Comparison of ENCODE assay signal across 1 cellular context in genomic region chr19:17340871-17341357, GRCh38.
TF ChIP-seq lines count a peak whose summit lies in the region.

No MANE protein-coding gene starts in this region.

TF ChIP-seq in HepG2, 621 proteins besides CTCF, POLR2A, EP300 and RAD21 (continued from another document and continues in another):
- TF ChIP-seq CENPT (CRISPR knock-in tag; IDR thresholded peaks at IDR 0.05; ENCODE audit: low read depth) (no peak), PHF8 (CRISPR knock-in tag; IDR thresholded peaks at IDR 0.05) (peak; percentile 16), MLLT10 (CRISPR knock-in tag; IDR thresholded peaks at IDR 0.05) (no peak), U2AF2 (IDR thresholded peaks at IDR 0.05; ENCODE audit: low read depth, low read length) (no peak), ZNF331 (CRISPR knock-in tag; IDR thresholded peaks at IDR 0.05) (peak; percentile 18; the same call in 1 of the 2 replicates), TMF1 (CRISPR knock-in tag; IDR thresholded peaks at IDR 0.05; ENCODE audit: low read depth) (no peak), JUND (CRISPR knock-in tag; IDR thresholded peaks at IDR 0.05) (peak; percentile 55; the same call in 1 of the 2 replicates), MTF1 (CRISPR knock-in tag; IDR thresholded peaks at IDR 0.05) (no peak), ESRRA (CRISPR knock-in tag; IDR thresholded peaks at IDR 0.05; ENCODE audit: low read depth) (peak; percentile 77), CREM (IDR thresholded peaks at IDR 0.05) (no peak), CREM (CRISPR knock-in tag; IDR thresholded peaks at IDR 0.05) (no peak), ZNF33B (CRISPR knock-in tag; IDR thresholded peaks at IDR 0.05) (0 out of 2 replicates have a peak, but pooled peaks have one; percentile 24), ZNF841 (CRISPR knock-in tag; IDR thresholded peaks at IDR 0.05; ENCODE audit: borderline replicate concordance) (0 out of 2 replicates have a peak, but pooled peaks have one; percentile 64), ZNF367 (CRISPR knock-in tag; IDR thresholded peaks at IDR 0.05; ENCODE audit: borderline replicate concordance) (no peak), POLR2AphosphoS5 (IDR thresholded peaks at IDR 0.05; ENCODE audit: low read depth, low read length) (peak; percentile 53; the same call in 1 of the 2 replicates), DPF2 (CRISPR knock-in tag; IDR thresholded peaks at IDR 0.05; ENCODE audit: borderline replicate concordance, low read depth) (0 out of 2 replicates have a peak, but pooled peaks have one; percentile 19), ZFP41 (CRISPR knock-in tag; IDR thresholded peaks at IDR 0.05; ENCODE audit: borderline replicate concordance) (no peak), UBTF (CRISPR knock-in tag; IDR thresholded peaks at IDR 0.05) (peak; percentile 80), ZBTB20 (CRISPR knock-in tag; IDR thresholded peaks at IDR 0.05; ENCODE audit: borderline replicate concordance, low read depth) (peak; percentile 64; the same call in 1 of the 2 replicates), KAT7 (CRISPR knock-in tag; IDR thresholded peaks at IDR 0.05; ENCODE audit: borderline replicate concordance) (0 out of 2 replicates have a peak, but pooled peaks have one; percentile 50), ZNF432 (CRISPR knock-in tag; IDR thresholded peaks at IDR 0.05; ENCODE audit: borderline replicate concordance) (no peak), ZNF747 (CRISPR knock-in tag; IDR thresholded peaks at IDR 0.05; ENCODE audit: borderline replicate concordance) (0 out of 2 replicates have a peak, but pooled peaks have one; percentile 22), JDP2 (CRISPR knock-in tag; IDR thresholded peaks at IDR 0.05; ENCODE audit: borderline replicate concordance) (no peak), ZNF121 (CRISPR knock-in tag; IDR thresholded peaks at IDR 0.05) (peak; percentile 25; the same call in 1 of the 2 replicates), ZFY (CRISPR knock-in tag; IDR thresholded peaks at IDR 0.05) (peak; percentile 35; the same call in 1 of the 2 replicates), ZNF746 (CRISPR knock-in tag; IDR thresholded peaks at IDR 0.05) (0 out of 2 replicates have a peak, but pooled peaks have one; percentile 31), MXD3 (CRISPR knock-in tag; IDR thresholded peaks at IDR 0.05) (0 out of 2 replicates have a peak, but pooled peaks have one; percentile 57), MTA1 (CRISPR knock-in tag; IDR thresholded peaks at IDR 0.05; ENCODE audit: borderline replicate concordance) (peak; percentile 76; the same call in 1 of the 2 replicates), NR2F6 (IDR thresholded peaks at IDR 0.05) (peak; percentile 62; the same call in 1 of the 2 replicates), NR2F6 (CRISPR knock-in tag; IDR thresholded peaks at IDR 0.05) (peak; percentile 90), GPN1 (CRISPR knock-in tag; IDR thresholded peaks at IDR 0.05; ENCODE audit: borderline replicate concordance) (no peak), ZBTB7B (CRISPR knock-in tag; IDR thresholded peaks at IDR 0.05) (peak; percentile 77), ZMYM4 (CRISPR knock-in tag; IDR thresholded peaks at IDR 0.05) (peak; percentile 70), ZNF607 (CRISPR knock-in tag; IDR thresholded peaks at IDR 0.05; ENCODE audit: borderline replicate concordance) (peak; percentile 46; the same call in 1 of the 2 replicates), PCBP1 (IDR thresholded peaks at IDR 0.05; ENCODE audit: borderline replicate concordance, low read depth, low read length) (no peak), IRX3 (CRISPR knock-in tag; IDR thresholded peaks at IDR 0.05; ENCODE audit: borderline replicate concordance, low read depth) (no peak), ZNF333 (CRISPR knock-in tag; IDR thresholded peaks at IDR 0.05; ENCODE audit: borderline replicate concordance) (no peak), ASH2L (IDR thresholded peaks at IDR 0.05; ENCODE audit: insufficient read length, low read depth, low read length) (peak; percentile 47), NCOA1 (CRISPR knock-in tag; IDR thresholded peaks at IDR 0.05) (no peak), ZSCAN22 (CRISPR knock-in tag; IDR thresholded peaks at IDR 0.05) (no peak), NCOA5 (CRISPR knock-in tag; IDR thresholded peaks at IDR 0.05) (no peak), ZNF740 (CRISPR knock-in tag; IDR thresholded peaks at IDR 0.05) (0 out of 2 replicates have a peak, but pooled peaks have one; percentile 22), ZNF788 (CRISPR knock-in tag; IDR thresholded peaks at IDR 0.05; ENCODE audit: borderline replicate concordance) (peak; percentile 24; the same call in 1 of the 2 replicates), ZZZ3 (CRISPR knock-in tag; IDR thresholded peaks at IDR 0.05; ENCODE audit: borderline replicate concordance) (no peak), CEBPG (CRISPR knock-in tag; IDR thresholded peaks at IDR 0.05) (peak; percentile 91), ZFP1 (CRISPR knock-in tag; IDR thresholded peaks at IDR 0.05) (no peak), ZNF629 (CRISPR knock-in tag; conservative IDR thresholded peaks at IDR 0.05) (0 out of 2 replicates have a peak, but pooled peaks have one; percentile 27), ZNF230 (CRISPR knock-in tag; IDR thresholded peaks at IDR 0.05) (no peak), MEIS2 (CRISPR knock-in tag; IDR thresholded peaks at IDR 0.05) (peak; percentile 71; the same call in 1 of the 2 replicates), ZNF329 (CRISPR knock-in tag; IDR thresholded peaks at IDR 0.05; ENCODE audit: low read depth) (no peak), ZEB1 (IDR thresholded peaks at IDR 0.05; ENCODE audit: insufficient replicate concordance, low read depth) (no peak), ZFP90 (CRISPR knock-in tag; IDR thresholded peaks at IDR 0.05; ENCODE audit: borderline replicate concordance) (peak; percentile 54; the same call in 1 of the 2 replicates)
- TF ChIP-seq, protein P1, sequence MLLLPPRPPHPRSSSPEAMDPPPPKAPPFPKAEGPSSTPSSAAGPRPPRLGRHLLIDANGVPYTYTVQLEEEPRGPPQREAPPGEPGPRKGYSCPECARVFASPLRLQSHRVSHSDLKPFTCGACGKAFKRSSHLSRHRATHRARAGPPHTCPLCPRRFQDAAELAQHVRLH (CRISPR knock-in tag; IDR thresholded peaks at IDR 0.05; ENCODE audit: borderline replicate concordance, low read depth), result peak; percentile 64; the same call in 1 of the 2 replicates
- TF ChIP-seq, protein P2, sequence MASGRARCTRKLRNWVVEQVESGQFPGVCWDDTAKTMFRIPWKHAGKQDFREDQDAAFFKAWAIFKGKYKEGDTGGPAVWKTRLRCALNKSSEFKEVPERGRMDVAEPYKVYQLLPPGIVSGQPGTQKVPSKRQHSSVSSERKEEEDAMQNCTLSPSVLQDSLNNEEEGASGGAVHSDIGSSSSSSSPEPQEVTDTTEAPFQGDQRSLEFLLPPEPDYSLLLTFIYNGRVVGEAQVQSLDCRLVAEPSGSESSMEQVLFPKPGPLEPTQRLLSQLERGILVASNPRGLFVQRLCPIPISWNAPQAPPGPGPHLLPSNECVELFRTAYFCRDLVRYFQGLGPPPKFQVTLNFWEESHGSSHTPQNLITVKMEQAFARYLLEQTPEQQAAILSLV (CRISPR knock-in tag; IDR thresholded peaks at IDR 0.05; ENCODE audit: borderline replicate concordance), result no peak
- TF ChIP-seq, protein P3, sequence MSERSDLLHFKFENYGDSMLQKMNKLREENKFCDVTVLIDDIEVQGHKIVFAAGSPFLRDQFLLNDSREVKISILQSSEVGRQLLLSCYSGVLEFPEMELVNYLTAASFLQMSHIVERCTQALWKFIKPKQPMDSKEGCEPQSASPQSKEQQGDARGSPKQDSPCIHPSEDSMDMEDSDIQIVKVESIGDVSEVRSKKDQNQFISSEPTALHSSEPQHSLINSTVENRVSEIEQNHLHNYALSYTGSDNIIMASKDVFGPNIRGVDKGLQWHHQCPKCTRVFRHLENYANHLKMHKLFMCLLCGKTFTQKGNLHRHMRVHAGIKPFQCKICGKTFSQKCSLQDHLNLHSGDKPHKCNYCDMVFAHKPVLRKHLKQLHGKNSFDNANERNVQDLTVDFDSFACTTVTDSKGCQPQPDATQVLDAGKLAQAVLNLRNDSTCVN (CRISPR knock-in tag; IDR thresholded peaks at IDR 0.05; ENCODE audit: borderline replicate concordance), result no peak
- TF ChIP-seq, protein P4, sequence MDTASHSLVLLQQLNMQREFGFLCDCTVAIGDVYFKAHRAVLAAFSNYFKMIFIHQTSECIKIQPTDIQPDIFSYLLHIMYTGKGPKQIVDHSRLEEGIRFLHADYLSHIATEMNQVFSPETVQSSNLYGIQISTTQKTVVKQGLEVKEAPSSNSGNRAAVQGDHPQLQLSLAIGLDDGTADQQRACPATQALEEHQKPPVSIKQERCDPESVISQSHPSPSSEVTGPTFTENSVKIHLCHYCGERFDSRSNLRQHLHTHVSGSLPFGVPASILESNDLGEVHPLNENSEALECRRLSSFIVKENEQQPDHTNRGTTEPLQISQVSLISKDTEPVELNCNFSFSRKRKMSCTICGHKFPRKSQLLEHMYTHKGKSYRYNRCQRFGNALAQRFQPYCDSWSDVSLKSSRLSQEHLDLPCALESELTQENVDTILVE (CRISPR knock-in tag; IDR thresholded peaks at IDR 0.05), result 0 out of 2 replicates have a peak, but pooled peaks have one; percentile 37
- TF ChIP-seq, protein P5, sequence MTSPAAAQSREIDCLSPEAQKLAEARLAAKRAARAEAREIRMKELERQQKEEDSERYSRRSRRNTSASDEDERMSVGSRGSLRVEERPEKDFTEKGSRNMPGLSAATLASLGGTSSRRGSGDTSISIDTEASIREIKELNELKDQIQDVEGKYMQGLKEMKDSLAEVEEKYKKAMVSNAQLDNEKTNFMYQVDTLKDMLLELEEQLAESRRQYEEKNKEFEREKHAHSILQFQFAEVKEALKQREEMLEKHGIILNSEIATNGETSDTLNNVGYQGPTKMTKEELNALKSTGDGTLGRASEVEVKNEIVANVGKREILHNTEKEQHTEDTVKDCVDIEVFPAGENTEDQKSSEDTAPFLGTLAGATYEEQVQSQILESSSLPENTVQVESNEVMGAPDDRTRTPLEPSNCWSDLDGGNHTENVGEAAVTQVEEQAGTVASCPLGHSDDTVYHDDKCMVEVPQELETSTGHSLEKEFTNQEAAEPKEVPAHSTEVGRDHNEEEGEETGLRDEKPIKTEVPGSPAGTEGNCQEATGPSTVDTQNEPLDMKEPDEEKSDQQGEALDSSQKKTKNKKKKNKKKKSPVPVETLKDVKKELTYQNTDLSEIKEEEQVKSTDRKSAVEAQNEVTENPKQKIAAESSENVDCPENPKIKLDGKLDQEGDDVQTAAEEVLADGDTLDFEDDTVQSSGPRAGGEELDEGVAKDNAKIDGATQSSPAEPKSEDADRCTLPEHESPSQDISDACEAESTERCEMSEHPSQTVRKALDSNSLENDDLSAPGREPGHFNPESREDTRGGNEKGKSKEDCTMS (CRISPR knock-in tag; conservative IDR thresholded peaks at IDR 0.05), result no peak
- TF ChIP-seq, protein P6, sequence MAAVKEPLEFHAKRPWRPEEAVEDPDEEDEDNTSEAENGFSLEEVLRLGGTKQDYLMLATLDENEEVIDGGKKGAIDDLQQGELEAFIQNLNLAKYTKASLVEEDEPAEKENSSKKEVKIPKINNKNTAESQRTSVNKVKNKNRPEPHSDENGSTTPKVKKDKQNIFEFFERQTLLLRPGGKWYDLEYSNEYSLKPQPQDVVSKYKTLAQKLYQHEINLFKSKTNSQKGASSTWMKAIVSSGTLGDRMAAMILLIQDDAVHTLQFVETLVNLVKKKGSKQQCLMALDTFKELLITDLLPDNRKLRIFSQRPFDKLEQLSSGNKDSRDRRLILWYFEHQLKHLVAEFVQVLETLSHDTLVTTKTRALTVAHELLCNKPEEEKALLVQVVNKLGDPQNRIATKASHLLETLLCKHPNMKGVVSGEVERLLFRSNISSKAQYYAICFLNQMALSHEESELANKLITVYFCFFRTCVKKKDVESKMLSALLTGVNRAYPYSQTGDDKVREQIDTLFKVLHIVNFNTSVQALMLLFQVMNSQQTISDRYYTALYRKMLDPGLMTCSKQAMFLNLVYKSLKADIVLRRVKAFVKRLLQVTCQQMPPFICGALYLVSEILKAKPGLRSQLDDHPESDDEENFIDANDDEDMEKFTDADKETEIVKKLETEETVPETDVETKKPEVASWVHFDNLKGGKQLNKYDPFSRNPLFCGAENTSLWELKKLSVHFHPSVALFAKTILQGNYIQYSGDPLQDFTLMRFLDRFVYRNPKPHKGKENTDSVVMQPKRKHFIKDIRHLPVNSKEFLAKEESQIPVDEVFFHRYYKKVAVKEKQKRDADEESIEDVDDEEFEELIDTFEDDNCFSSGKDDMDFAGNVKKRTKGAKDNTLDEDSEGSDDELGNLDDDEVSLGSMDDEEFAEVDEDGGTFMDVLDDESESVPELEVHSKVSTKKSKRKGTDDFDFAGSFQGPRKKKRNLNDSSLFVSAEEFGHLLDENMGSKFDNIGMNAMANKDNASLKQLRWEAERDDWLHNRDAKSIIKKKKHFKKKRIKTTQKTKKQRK (IDR thresholded peaks at IDR 0.05; ENCODE audit: low read length), result no peak
- TF ChIP-seq, protein P7, sequence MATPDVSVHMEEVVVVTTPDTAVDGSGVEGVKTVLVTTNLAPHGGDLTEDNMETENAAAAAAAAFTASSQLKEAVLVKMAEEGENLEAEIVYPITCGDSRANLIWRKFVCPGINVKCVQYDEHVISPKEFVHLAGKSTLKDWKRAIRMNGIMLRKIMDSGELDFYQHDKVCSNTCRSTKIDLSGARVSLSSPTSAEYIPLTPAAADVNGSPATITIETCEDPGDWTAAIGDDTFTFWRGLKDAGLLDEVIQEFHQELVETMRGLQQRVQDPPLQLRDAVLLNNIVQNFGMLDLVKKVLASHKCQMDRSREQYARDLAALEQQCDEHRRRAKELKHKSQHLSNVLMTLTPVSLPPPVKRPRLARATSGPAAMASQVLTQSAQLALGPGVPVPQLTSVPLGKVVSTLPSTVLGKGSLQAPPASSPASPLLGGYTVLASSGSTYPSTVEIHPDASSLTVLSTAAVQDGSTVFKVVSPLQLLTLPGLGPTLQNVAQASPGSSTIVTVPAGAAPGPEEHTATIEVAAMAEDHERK (CRISPR knock-in tag; IDR thresholded peaks at IDR 0.05; ENCODE audit: low read depth), result no peak
